ENCODE assay signal across 1 cellular context in the genomic region with DNA sequence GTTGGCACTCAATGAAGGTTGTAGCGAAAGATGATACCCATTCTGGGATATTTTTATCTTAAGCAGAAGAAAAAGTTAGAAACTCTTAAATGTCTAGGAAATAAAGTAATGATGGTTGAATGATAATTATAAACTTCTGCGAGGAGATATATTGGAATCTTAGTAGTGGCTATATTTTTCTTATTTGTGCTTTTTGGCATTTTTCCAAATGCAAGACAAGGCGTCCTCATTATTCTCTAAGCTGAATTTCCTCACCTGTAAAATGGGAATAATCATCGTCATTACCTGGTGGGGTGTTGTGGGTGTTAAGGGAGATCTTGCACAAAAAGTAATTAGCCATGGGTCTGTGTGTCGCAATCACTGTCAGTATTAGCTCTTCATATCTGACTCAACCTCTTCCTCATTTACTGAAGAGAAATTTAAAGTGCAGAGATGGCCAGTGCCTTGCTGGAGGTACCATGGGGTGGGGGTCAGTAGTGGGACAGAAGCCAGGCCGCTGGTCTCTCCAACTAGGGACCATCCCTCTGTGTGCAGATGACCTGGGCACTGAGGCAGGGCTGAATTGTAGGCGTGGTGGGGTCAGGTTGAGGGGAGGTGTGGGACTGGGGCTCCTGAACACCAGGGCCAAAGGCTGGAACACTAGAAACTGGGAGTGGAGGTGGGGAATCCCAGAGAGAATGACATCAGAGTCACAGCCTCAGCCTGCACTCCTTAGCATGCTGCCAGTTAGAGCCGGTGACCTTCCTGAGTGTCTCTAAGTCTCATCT.
TF ChIP-seq lines count a peak whose summit lies in the region.

No MANE protein-coding gene starts in this region.

TF ChIP-seq in Ishikawa, 13 proteins besides CTCF, POLR2A, EP300 and RAD21 (continued from another document):
- no peak for TF ChIP-seq REST (IDR thresholded peaks at IDR 0.05; ENCODE audit: low read depth)
- TF ChIP-seq CREB1 (IDR thresholded peaks at IDR 0.05; ENCODE audit: low read depth), result no peak
- TF ChIP-seq CEBPB (IDR thresholded peaks at IDR 0.05), result peak; percentile 74
